Comparison of ENCODE assay signal across 1 cellular context in genomic region chr1:9537863-9538668, GRCh38.
TF ChIP-seq lines count a peak whose summit lies in the region.

No MANE protein-coding gene starts in this region.

TF ChIP-seq in H1, 55 proteins besides CTCF, POLR2A, EP300 and RAD21:
- no peak for TF ChIP-seq SP1 (IDR thresholded peaks at IDR 0.05; ENCODE audit: low read depth, low read length)
- no peak for TF ChIP-seq KDM4A (IDR thresholded peaks at IDR 0.05; ENCODE audit: low read depth, low read length, severe bottlenecking)
- TF ChIP-seq, protein P1, sequence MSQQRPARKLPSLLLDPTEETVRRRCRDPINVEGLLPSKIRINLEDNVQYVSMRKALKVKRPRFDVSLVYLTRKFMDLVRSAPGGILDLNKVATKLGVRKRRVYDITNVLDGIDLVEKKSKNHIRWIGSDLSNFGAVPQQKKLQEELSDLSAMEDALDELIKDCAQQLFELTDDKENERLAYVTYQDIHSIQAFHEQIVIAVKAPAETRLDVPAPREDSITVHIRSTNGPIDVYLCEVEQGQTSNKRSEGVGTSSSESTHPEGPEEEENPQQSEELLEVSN (IDR thresholded peaks at IDR 0.05), result no peak
- no peak for TF ChIP-seq HDAC6 (IDR thresholded peaks at IDR 0.05; ENCODE audit: low read depth, low read length)
- TF ChIP-seq, protein P2, sequence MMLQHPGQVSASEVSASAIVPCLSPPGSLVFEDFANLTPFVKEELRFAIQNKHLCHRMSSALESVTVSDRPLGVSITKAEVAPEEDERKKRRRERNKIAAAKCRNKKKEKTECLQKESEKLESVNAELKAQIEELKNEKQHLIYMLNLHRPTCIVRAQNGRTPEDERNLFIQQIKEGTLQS (IDR thresholded peaks at IDR 0.05; ENCODE audit: insufficient read depth, low read depth, low read length), result no peak
- no peak for TF ChIP-seq TBP (IDR thresholded peaks at IDR 0.05; ENCODE audit: low read depth, low read length)
- no peak for TF ChIP-seq GTF2F1 (IDR thresholded peaks at IDR 0.05; ENCODE audit: borderline replicate concordance, low read depth, low read length)
